ENCODE assay signal across 1 cellular context in the genomic region with DNA sequence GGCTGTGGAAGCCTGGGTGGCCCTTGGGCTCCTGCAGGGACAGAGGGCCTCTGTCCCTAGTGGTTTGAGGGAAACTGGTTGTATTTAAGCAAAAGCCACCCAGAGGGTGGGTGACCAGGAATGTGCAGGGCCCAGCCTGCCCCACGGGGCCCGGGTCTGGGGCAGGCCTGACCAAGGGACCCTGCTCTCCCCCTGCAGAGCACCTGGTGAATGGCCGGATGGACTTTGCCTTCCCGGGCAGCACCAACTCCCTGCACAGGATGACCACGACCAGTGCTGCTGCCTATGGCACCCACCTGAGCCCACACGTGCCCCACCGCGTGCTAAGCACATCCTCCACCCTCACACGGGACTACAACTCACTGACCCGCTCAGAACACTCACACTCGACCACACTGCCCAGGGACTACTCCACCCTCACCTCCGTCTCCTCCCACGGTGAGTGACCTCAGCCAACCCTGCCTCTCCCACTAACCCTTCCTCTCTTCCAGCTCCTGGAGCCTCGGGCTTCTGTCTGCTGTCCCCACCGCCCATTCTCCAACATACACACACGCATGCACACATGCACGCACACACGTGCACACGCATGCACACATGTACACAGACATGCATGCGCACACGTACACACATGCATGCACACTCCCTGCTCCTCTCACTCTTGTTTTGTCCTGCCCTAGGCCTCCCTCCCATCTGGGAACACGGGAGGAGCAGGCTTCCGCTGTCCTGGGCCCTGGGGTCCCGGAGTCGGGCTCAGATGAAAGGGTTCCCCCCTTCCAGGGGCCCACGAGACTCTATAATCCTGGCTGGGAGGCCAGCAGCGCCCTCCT.
TF ChIP-seq lines count a peak whose summit lies in the region.

No MANE protein-coding gene starts in this region.

TF ChIP-seq in K562, 482 proteins besides CTCF, POLR2A, EP300 and RAD21 (continued from another document):
- TF ChIP-seq, protein P1, sequence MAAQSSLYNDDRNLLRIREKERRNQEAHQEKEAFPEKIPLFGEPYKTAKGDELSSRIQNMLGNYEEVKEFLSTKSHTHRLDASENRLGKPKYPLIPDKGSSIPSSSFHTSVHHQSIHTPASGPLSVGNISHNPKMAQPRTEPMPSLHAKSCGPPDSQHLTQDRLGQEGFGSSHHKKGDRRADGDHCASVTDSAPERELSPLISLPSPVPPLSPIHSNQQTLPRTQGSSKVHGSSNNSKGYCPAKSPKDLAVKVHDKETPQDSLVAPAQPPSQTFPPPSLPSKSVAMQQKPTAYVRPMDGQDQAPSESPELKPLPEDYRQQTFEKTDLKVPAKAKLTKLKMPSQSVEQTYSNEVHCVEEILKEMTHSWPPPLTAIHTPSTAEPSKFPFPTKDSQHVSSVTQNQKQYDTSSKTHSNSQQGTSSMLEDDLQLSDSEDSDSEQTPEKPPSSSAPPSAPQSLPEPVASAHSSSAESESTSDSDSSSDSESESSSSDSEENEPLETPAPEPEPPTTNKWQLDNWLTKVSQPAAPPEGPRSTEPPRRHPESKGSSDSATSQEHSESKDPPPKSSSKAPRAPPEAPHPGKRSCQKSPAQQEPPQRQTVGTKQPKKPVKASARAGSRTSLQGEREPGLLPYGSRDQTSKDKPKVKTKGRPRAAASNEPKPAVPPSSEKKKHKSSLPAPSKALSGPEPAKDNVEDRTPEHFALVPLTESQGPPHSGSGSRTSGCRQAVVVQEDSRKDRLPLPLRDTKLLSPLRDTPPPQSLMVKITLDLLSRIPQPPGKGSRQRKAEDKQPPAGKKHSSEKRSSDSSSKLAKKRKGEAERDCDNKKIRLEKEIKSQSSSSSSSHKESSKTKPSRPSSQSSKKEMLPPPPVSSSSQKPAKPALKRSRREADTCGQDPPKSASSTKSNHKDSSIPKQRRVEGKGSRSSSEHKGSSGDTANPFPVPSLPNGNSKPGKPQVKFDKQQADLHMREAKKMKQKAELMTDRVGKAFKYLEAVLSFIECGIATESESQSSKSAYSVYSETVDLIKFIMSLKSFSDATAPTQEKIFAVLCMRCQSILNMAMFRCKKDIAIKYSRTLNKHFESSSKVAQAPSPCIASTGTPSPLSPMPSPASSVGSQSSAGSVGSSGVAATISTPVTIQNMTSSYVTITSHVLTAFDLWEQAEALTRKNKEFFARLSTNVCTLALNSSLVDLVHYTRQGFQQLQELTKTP (IDR thresholded peaks at IDR 0.05; ENCODE audit: low read depth in 1 of 2, partially characterized antibody in 2 of 2) = no peak
